In genomic region chr1:28877132-28877781, GRCh38 we compare ENCODE assay signal across 8 cellular contexts.
DNase-seq lines count a peak whose midpoint lies in the region; ATAC-seq, FAIRE-seq and TF ChIP-seq lines count a peak whose summit lies in the region.

No MANE protein-coding gene starts in this region.

- no peaks in the 10 kb centered on the region for H3K36me3 ChIP-seq in WERI-Rb-1

- in situ Hi-C loops in T47D (cut with HindIII; ENCODE audit: low pct_unique_long_range_greater_than_20kb, low sequenced_read_pairs): no loop called here

- H3K9me3 ChIP-seq in WERI-Rb-1 (ENCODE audit: severe bottlenecking): no peaks in the 10 kb centered on the region

- no peaks in the 10 kb centered on the region for H3K27me3 ChIP-seq in WERI-Rb-1 (ENCODE audit: insufficient read depth, low read depth, severe bottlenecking)

- no peak for TF ChIP-seq POLR2A in H54 (IDR thresholded peaks at IDR 0.05; ENCODE audit: low read depth, low read length)

- FAIRE-seq in H54 (lab: Jason Lieb, UNC): peak; percentile 82
- peak; percentile 92 for FAIRE-seq in islet of Langerhans (lab: Jason Lieb, UNC)

- no peak for ATAC-seq in HG03045 (IDR thresholded peaks at IDR 0.05; ENCODE audit: unreplicated experiment)

- DNase-seq in C1 segment of cervical spinal cord (lab: John Stamatoyannopoulos, UW) (peak in 12 of 14 donors; percentile 13 to 70 (median 38)), H54 (ENCODE audit: insufficient read length, low spot score) (peak; percentile 49), NCI-H2171 (lab: John Stamatoyannopoulos, UW) (peak; percentile 75), WERI-Rb-1 (peak; percentile 72), T47D (ENCODE audit: low read depth in 1 of 2, low spot score in 1 of 2) (peak; percentile 66 to 83)
- peak; percentile 61 to 68 (median 64) for DNase-seq in stimulated activated CD4-positive, alpha-beta T cell treated with anti-CD3 and anti-CD28 coated beads, Interleukin-1b, Interleukin-23, amount 100 ng/mL, for 24 hours (ENCODE audit: low read depth in 4 of 4, low spot score in 1 of 4)

- H3K27ac ChIP-seq in WERI-Rb-1: no peak overlapping the region

- no peak overlapping the region for H3K4me3 ChIP-seq in WERI-Rb-1 (ENCODE audit: low read depth, low read length)

- TF ChIP-seq CTCF in WERI-Rb-1 (IDR thresholded peaks at IDR 0.05; ENCODE audit: low read depth, low read length): peak; percentile 90
